ENCODE assay signal across 28 cellular contexts in genomic region chr2:29006092-29006985, GRCh38. TPM values are rescaled to one million over a fixed set of nuclear protein-coding genes. Genes with fewer than 3 reads are reported as not detected.
A peak's percentile ranks its signal among the peaks of the same experiment; 100 is the strongest.
DNase-seq lines count a peak whose midpoint lies in the region; ATAC-seq, FAIRE-seq and TF ChIP-seq lines count a peak whose summit lies in the region.
"Had no signal": no experiment of that assay in that cellular context is flagged by ENCODE, and none has a peak within 500 bp of the region (broad histone marks: within the 10 kb centered on the region; RNA-seq: fewer than 3 reads in every experiment).

No MANE protein-coding gene starts in this region.

- TF ChIP-seq CTCF in IMR-90 (conservative IDR thresholded peaks at IDR 0.05; ENCODE audit: low read depth, low read length) = no peak
- TF ChIP-seq CTCF in GM12878 (IDR thresholded peaks at IDR 0.05 in 2 of 3, conservative IDR thresholded peaks at IDR 0.05 in 1 of 3; ENCODE audit: control insufficient read depth in 2 of 3, extremely low read depth in 1 of 3, insufficient read depth in 1 of 3, low read depth in 3 of 3, low read length in 3 of 3) = no peak

- RAD21 ChIA-PET in GM12878 (lab: Charles Lee; ENCODE audit: unreplicated experiment) = no interaction called here

- H2BK12ac ChIP-seq in trophoblast cell (ENCODE audit: low read length) = no peak overlapping the region

- H2AFZ ChIP-seq in IMR-90 (replicated peaks; ENCODE audit: low read length, poor library complexity) (peak overlapping the region; percentile 21), GM12878 (ENCODE audit: control insufficient read depth, low read depth, low read length) (no peak overlapping the region), trophoblast cell (ENCODE audit: insufficient read depth, low read length, poor library complexity) (no peak overlapping the region)
- H2AFZ ChIP-seq: neural progenitor cell had no signal

- H4K91ac ChIP-seq in IMR-90 (ENCODE audit: insufficient read depth, low read depth, low read length) (no peak overlapping the region), trophoblast cell (ENCODE audit: low read depth, low read length) (no peak overlapping the region)

- H3K79me1 ChIP-seq in IMR-90 (ENCODE audit: low read depth in 1 of 2, low read length in 2 of 2) (no peaks in the 10 kb centered on the region), trophoblast cell (ENCODE audit: low read length) (no peaks in the 10 kb centered on the region)

- H3K79me2 ChIP-seq in GM12878 (ENCODE audit: control insufficient read depth, insufficient read depth, low read length) (no peaks in the 10 kb centered on the region), trophoblast cell (ENCODE audit: control insufficient read depth, insufficient read depth, low read length, poor library complexity) (no peaks in the 10 kb centered on the region)

- H3K4me1 Mint-ChIP-seq in activated T-helper 17 cell treated with anti-CD3 and anti-CD28 coated beads, Interleukin-2, amount 50 U/mL, for 72 hours = peaks cover 16% of the 10 kb centered on the region

- no peaks in the 10 kb centered on the region for H3K36me3 ChIP-seq in IMR-90 (ENCODE audit: control insufficient read depth, insufficient read depth, low read length)
- no peaks in the 10 kb centered on the region for H3K36me3 ChIP-seq in GM12878 (ENCODE audit: control insufficient read depth in 2 of 2, insufficient read depth in 2 of 2, low read length in 1 of 2)
- no peaks in the 10 kb centered on the region for H3K36me3 ChIP-seq in trophoblast cell (ENCODE audit: control insufficient read depth in 1 of 2, insufficient read depth in 2 of 2, low read length in 2 of 2)
- H3K36me3 ChIP-seq: neural progenitor cell, suprapubic skin had no signal

- TF ChIP-seq POLR2A in IMR-90 (IDR thresholded peaks at IDR 0.05; ENCODE audit: low read depth, low read length) = no peak
- no peak for TF ChIP-seq POLR2A in GM12878 (IDR thresholded peaks at IDR 0.05; ENCODE audit: low read depth, low read length)

- H3K4me2 ChIP-seq in IMR-90 (ENCODE audit: low read depth, low read length) = no peak overlapping the region
- H3K4me2 ChIP-seq in GM12878 (ENCODE audit: control insufficient read depth, insufficient read depth) = no peak overlapping the region
- H3K4me2 ChIP-seq in trophoblast cell (ENCODE audit: low read length) = no peak overlapping the region
- H3K4me2 ChIP-seq: neural progenitor cell had no signal

- H3K4me1 ChIP-seq in IMR-90 (ENCODE audit: control insufficient read depth, insufficient read depth, low read length) (peaks cover 7% of the 10 kb centered on the region; the same call in 1 of the 2 replicates), GM12878 (ENCODE audit: control insufficient read depth, insufficient read depth, low read length) (no peaks in the 10 kb centered on the region; the same call in 1 of the 2 replicates), trophoblast cell (ENCODE audit: control insufficient read depth in 1 of 2, insufficient read depth in 2 of 2, low read length in 2 of 2) (no peaks in the 10 kb centered on the region)

- intact Hi-C loops in IMR-90 (cut with micrococcal nuclease) (no loop called here), GM12878 (cut with micrococcal nuclease; ENCODE audit: unreplicated experiment) (no loop called here)

- ATAC-seq in IMR-90 (ENCODE audit: low read depth) = no peak
- ATAC-seq in GM12878 = no peak
- no peak for ATAC-seq in activated T-helper 17 cell treated with anti-CD3 and anti-CD28 coated beads, Interleukin-2, amount 50 U/mL, for 72 hours (replicated peaks)
- ATAC-seq in GM18867 (IDR thresholded peaks at IDR 0.05; ENCODE audit: unreplicated experiment) = no peak
- ATAC-seq: right cardiac atrium, SK-N-SH treated with all-trans-retinoic acid at 6 μM for 48 hours, WTC11 had no signal

- H2BK15ac ChIP-seq in IMR-90 (ENCODE audit: low read depth, low read length) = no peak overlapping the region

- H2BK120ac ChIP-seq in IMR-90 (ENCODE audit: low read depth, low read length) = no peak overlapping the region
- no peak overlapping the region for H2BK120ac ChIP-seq in trophoblast cell (ENCODE audit: insufficient read depth, low read length, poor library complexity)

- TF ChIP-seq RAD21 in IMR-90 (IDR thresholded peaks at IDR 0.05; ENCODE audit: low read length) = no peak
- no peak for TF ChIP-seq RAD21 in GM12878 (IDR thresholded peaks at IDR 0.05; ENCODE audit: insufficient read depth, low read depth, low read length)

- dilution Hi-C loops in IMR-90 (cut with HindIII; ENCODE audit: low sequenced_read_pairs, unreplicated experiment) = no loop called here

- CTCF ChIA-PET in IMR-90 (lab: Yijun Ruan, JAX) (no interaction called here), GM12878 (lab: Yijun Ruan, JAX) (no interaction called here)

- DNase-seq in IMR-90 = no peak
- peak; percentile 87 for DNase-seq in OCI-M1 (lab: John Stamatoyannopoulos, UW)
- no peak for DNase-seq in GM12878 (ENCODE audit: low read depth, low spot score)
- DNase-seq in trophoblast cell = peak; percentile 43 to 58
- DNase-seq in effector CD4-positive, alpha-beta T cell = no peak
- DNase-seq in AG08395 (ENCODE audit: low spot score) = no peak
- DNase-seq: activated CD4-positive, alpha-beta T cell treated with anti-CD3 and anti-CD28 coated beads, Interleukin-2, amount 10 ng/mL, durations not matched to agents 24 days and 14 days; activated CD8-positive, alpha-beta memory T cell treated with anti-CD3 and anti-CD28 coated beads for 24 hours; activated effector memory CD4-positive, alpha-beta T cell treated with anti-CD3 and anti-CD28 coated beads, Interleukin-2, amount 50 U/mL, for 16 hours; glutamatergic neuron; GOT3; KG1; mesenchymal stem cell; NCI-H1694; NCI-H446 treated with DMSO at 0.1 percent for 48 hours; stimulated activated CD4-positive, alpha-beta T cell treated with anti-CD3 and anti-CD28 coated beads, Interleukin-1b, Interleukin-23, amount 100 ng/mL, for 48 hours; stimulated activated naive CD4-positive, alpha-beta T cell treated with Interleukin-2 at 50 U/mL for 16 hours had no signal

- H3K27me3 ChIP-seq in IMR-90 (ENCODE audit: control insufficient read depth, insufficient read depth, low read length) (peaks cover 4% of the 10 kb centered on the region; the same call in 1 of the 2 replicates), GM12878 (replicated peaks in 1 of 2; ENCODE audit: control insufficient read depth in 2 of 2, insufficient read depth in 2 of 2, low read length in 1 of 2) (no peaks in the 10 kb centered on the region), trophoblast cell (ENCODE audit: insufficient read depth, low read length) (no peaks in the 10 kb centered on the region)
- H3K27me3 ChIP-seq: neural progenitor cell, suprapubic skin had no signal

- H4K5ac ChIP-seq in IMR-90 (ENCODE audit: low read depth, low read length) = no peak overlapping the region

- no peak overlapping the region for H2BK20ac ChIP-seq in IMR-90 (ENCODE audit: low read depth, low read length)

- SMC1A ChIA-PET in GM12878 (lab: Charles Lee; ENCODE audit: uncharacterized antibody, unreplicated experiment) = no interaction called here

- H4K8ac ChIP-seq in IMR-90 (ENCODE audit: low read depth in 2 of 2, low read length in 2 of 2) = no peak overlapping the region
- H4K8ac ChIP-seq in trophoblast cell (ENCODE audit: low read depth, low read length) = no peak overlapping the region

- H3K27ac ChIP-seq in IMR-90 (ENCODE audit: insufficient read depth, low read length) (no peak overlapping the region), GM12878 (ENCODE audit: control insufficient read depth, insufficient read depth) (no peak overlapping the region), trophoblast cell (ENCODE audit: low read depth, low read length) (no peak overlapping the region)
- H3K27ac ChIP-seq: C4-2B, neural progenitor cell, suprapubic skin had no signal

- H3K9ac ChIP-seq in IMR-90 (ENCODE audit: low read depth, low read length) = no peak overlapping the region
- no peak overlapping the region for H3K9ac ChIP-seq in GM12878 (ENCODE audit: control insufficient read depth, insufficient read depth, low read length)
- H3K9ac ChIP-seq in trophoblast cell (ENCODE audit: low read length) = no peak overlapping the region
- H3K9ac ChIP-seq: neural progenitor cell had no signal

- H3K27ac Mint-ChIP-seq in activated T-helper 17 cell treated with anti-CD3 and anti-CD28 coated beads, Interleukin-2, amount 50 U/mL, for 72 hours = no peak overlapping the region
- H3K27ac Mint-ChIP-seq: activated CD4-positive, alpha-beta T cell treated with anti-CD3 and anti-CD28 coated beads, Interleukin-2, amount 10 ng/mL, durations not matched to agents 24 days and 14 days; activated naive CD8-positive, alpha-beta T cell; neural progenitor cell; T-helper 2 cell treated with Interferon-gamma antibody and Interleukin-4, amounts not matched to agents 5 μg/mL and 100 μg/mL, for 36 hours; WTC11 had no signal

- H3K4me3 ChIP-seq in IMR-90 (ENCODE audit: insufficient read depth, low read depth, low read length) (no peak overlapping the region), GM12878 (no peak overlapping the region), trophoblast cell (ENCODE audit: low read depth, low read length) (peak overlapping the region; percentile 41)
- H3K4me3 ChIP-seq: neural progenitor cell, suprapubic skin had no signal

- H3K4ac ChIP-seq in IMR-90 (ENCODE audit: low read depth, low read length) = no peak overlapping the region
- H3K4ac ChIP-seq in trophoblast cell (ENCODE audit: low read depth, low read length) = no peak overlapping the region

- H3K14ac ChIP-seq in IMR-90 (replicated peaks; ENCODE audit: low read depth, low read length) = no peak overlapping the region
- no peak overlapping the region for H3K14ac ChIP-seq in trophoblast cell (ENCODE audit: low read length)

- H3K9me3 ChIP-seq in IMR-90 (ENCODE audit: control insufficient read depth, insufficient read depth, low read length) = no peaks in the 10 kb centered on the region
- no peaks in the 10 kb centered on the region for H3K9me3 ChIP-seq in GM12878 (replicated peaks; ENCODE audit: control insufficient read depth, insufficient read depth, low read length)
- H3K9me3 ChIP-seq in trophoblast cell (ENCODE audit: insufficient read depth, low read depth, low read length) = peaks cover 16% of the 10 kb centered on the region
- H3K9me3 ChIP-seq: suprapubic skin had no signal

- H2AK9ac ChIP-seq in IMR-90 (replicated peaks; ENCODE audit: low read depth, low read length, poor library complexity) = no peak overlapping the region

- H3K18ac ChIP-seq in IMR-90 (ENCODE audit: low read depth, low read length) (no peak overlapping the region), trophoblast cell (ENCODE audit: low read length) (no peak overlapping the region)

- no peak overlapping the region for H3K56ac ChIP-seq in IMR-90 (ENCODE audit: extremely low read depth, insufficient read depth, low read length)

- no peak overlapping the region for H2AK5ac ChIP-seq in IMR-90 (ENCODE audit: low read depth, low read length)
- H2AK5ac ChIP-seq in trophoblast cell (ENCODE audit: low read length) = no peak overlapping the region

- H3K23ac ChIP-seq in IMR-90 (ENCODE audit: low read depth, low read length) = no peak overlapping the region
- no peak overlapping the region for H3K23ac ChIP-seq in trophoblast cell (ENCODE audit: low read length)

- TF ChIP-seq EP300 in GM12878 (IDR thresholded peaks at IDR 0.05; ENCODE audit: borderline replicate concordance in 1 of 2, control insufficient read depth in 1 of 2, low read depth in 2 of 2, low read length in 2 of 2) = no peak

- H4K20me1 ChIP-seq in IMR-90 (ENCODE audit: insufficient read depth, low read length) = no peaks in the 10 kb centered on the region
- H4K20me1 ChIP-seq in GM12878 (ENCODE audit: control insufficient read depth, insufficient read depth) = no peaks in the 10 kb centered on the region

- no peaks in the 10 kb centered on the region for H3K9me1 ChIP-seq in IMR-90 (ENCODE audit: insufficient read depth, low read length)

- in situ Hi-C loops in IMR-90 (cut with MboI; ENCODE audit: low sequenced_read_pairs) = no loop called here
- in situ Hi-C loops in GM12878 (cut with MboI) = no loop called here

- no peak overlapping the region for H2BK5ac ChIP-seq in IMR-90 (ENCODE audit: low read depth, low read length, poor library complexity, severe bottlenecking)
- no peak overlapping the region for H2BK5ac ChIP-seq in trophoblast cell (ENCODE audit: low read depth, low read length, poor library complexity)

- no peak overlapping the region for H3K4me3 Mint-ChIP-seq in activated T-helper 17 cell treated with anti-CD3 and anti-CD28 coated beads, Interleukin-2, amount 50 U/mL, for 72 hours
- H3K4me3 Mint-ChIP-seq: activated CD4-positive, alpha-beta T cell treated with anti-CD3 and anti-CD28 coated beads, Interleukin-2, amount 10 ng/mL, durations not matched to agents 24 days and 14 days; activated naive CD8-positive, alpha-beta T cell; neural progenitor cell; T-helper 2 cell treated with Interferon-gamma antibody and Interleukin-4, amounts not matched to agents 5 μg/mL and 100 μg/mL, for 36 hours; WTC11 had no signal

- BruUV-seq in IMR-90 (replicated peaks; lab: Mats Ljungman, UMichigan) (no TSS peak), GM12878 (replicated peaks; lab: Mats Ljungman, UMichigan) (no TSS peak)

- no peaks in the 10 kb centered on the region for H3K36me3 Mint-ChIP-seq in activated T-helper 17 cell treated with anti-CD3 and anti-CD28 coated beads, Interleukin-2, amount 50 U/mL, for 72 hours (ENCODE audit: low read depth)
- H3K36me3 Mint-ChIP-seq: activated naive CD8-positive, alpha-beta T cell; neural progenitor cell; WTC11 had no signal

- H3K9me3 Mint-ChIP-seq in activated T-helper 17 cell treated with anti-CD3 and anti-CD28 coated beads, Interleukin-2, amount 50 U/mL, for 72 hours = no peaks in the 10 kb centered on the region
- H3K9me3 Mint-ChIP-seq: activated CD4-positive, alpha-beta T cell treated with anti-CD3 and anti-CD28 coated beads, Interleukin-2, amount 10 ng/mL, durations not matched to agents 24 days and 14 days; neural progenitor cell; T-helper 2 cell treated with Interferon-gamma antibody and Interleukin-4, amounts not matched to agents 5 μg/mL and 100 μg/mL, for 36 hours; WTC11 had no signal

- FAIRE-seq in GM12878 (lab: Jason Lieb, UNC) = no peak
- FAIRE-seq: G401.6 had no signal

- POLR2A ChIA-PET in IMR-90 (lab: Charles Lee; ENCODE audit: unreplicated experiment) (no interaction called here), GM12878 (lab: Charles Lee) (no interaction called here)

- H3K27me3 Mint-ChIP-seq in activated T-helper 17 cell treated with anti-CD3 and anti-CD28 coated beads, Interleukin-2, amount 50 U/mL, for 72 hours = no peaks in the 10 kb centered on the region
- H3K27me3 Mint-ChIP-seq: activated CD4-positive, alpha-beta T cell treated with anti-CD3 and anti-CD28 coated beads, Interleukin-2, amount 10 ng/mL, durations not matched to agents 24 days and 14 days; activated naive CD8-positive, alpha-beta T cell had no signal

- WGBS in IMR-90 (ENCODE audit: extremely low coverage in 2 of 2, insufficient read length in 1 of 2), 2 experiments = 67% methylated on average over 10 of the region's 12 CpGs; no CpG with 5 or more reads in 1 of the 2 experiments
- WGBS in GM12878 (ENCODE audit: insufficient coverage, insufficient replicate concordance, low lambda C conversion rate, missing lambda C conversion rate) = 59% methylated on average over 10 of the region's 12 CpGs
- WGBS in trophoblast cell (ENCODE audit: extremely low coverage, insufficient coverage, insufficient read length) = no CpG with 5 or more reads among the region's 12 CpGs

- H4K12ac ChIP-seq in trophoblast cell (ENCODE audit: low read depth, low read length) = no peak overlapping the region

RNA-seq across cellular contexts. Expression of gene TOGARAM2, which starts 25.2 kb away (rescaled TPM):
- total RNA-seq in IMR-90 (2012; rRNA removed) (under 0.01 and 0.28 TPM in 2 replicates), GM12878 (2014; rRNA removed) (0.06 and 0.11 TPM in 2 replicates), GM12878 (2014; rRNA removed; fragmentation: Illumina TruSeq; extraction: Trizol) (not detected in 2 replicates), GM12878 (2021) (not detected in 2 replicates)
- polyA plus RNA-seq in IMR-90 (2012; rRNA removed) (0.32 and 0.38 TPM in 2 replicates), GM12878 (2011; rRNA removed) (not detected in 2 replicates), GM12878 (2014; fragmentation: Illumina TruSeq; extraction: Trizol) (0.03 TPM in 1 of 2 replicates, not detected in the other), GM12878 (2014; fragmentation: Nextera tagmentation; extraction: Ambion mirVana) (not detected), GM12878 (2014; rRNA removed) (0.01 TPM in 1 of 2 replicates, not detected in the other), GM12878 (2016; fragmentation: Nextera tagmentation; extraction: Ambion mirVana) (not detected)
- polyA plus RNA-seq in IMR-90 (2012; cell fraction: cytosol; rRNA removed) = 0.21 and 0.29 TPM in 2 replicates
- 2.2 and 2.7 TPM in 2 replicates for polyA plus RNA-seq in IMR-90 (2012; cell fraction: nucleus; rRNA removed; ENCODE audit: low replicate concordance)
- total RNA-seq in GM12878 (2013; cell fraction: nucleolus; rRNA removed) = 0.06 and 0.42 TPM in 2 replicates
- polyA plus RNA-seq in GM12878 (2011; ENCODE audit: low read depth) = not detected
- polyA plus RNA-seq in GM12878 (2011; cell fraction: cytosol; rRNA removed) = 0.03 TPM in 2 replicates
- polyA plus RNA-seq in GM12878 (2011; cell fraction: nucleus; rRNA removed) = 0.31 and 0.39 TPM in 2 replicates
- 0.08 and 0.15 TPM in 2 replicates for polyA plus RNA-seq in GM12878 (2012)
- polyA minus RNA-seq in GM12878 (2011; rRNA and poly(A)+ RNA removed) = not detected in 2 replicates
- not detected in 2 replicates for polyA minus RNA-seq in GM12878 (2011; cell fraction: cytosol; rRNA and poly(A)+ RNA removed)
- polyA minus RNA-seq in GM12878 (2011; cell fraction: nucleus; rRNA and poly(A)+ RNA removed) = under 0.01 and 0.10 TPM in 2 replicates
- 0.07 and 0.14 TPM in 2 replicates for polyA plus RNA-seq in trophoblast cell (2013)
- 1 to 10 TPM; 3.0 to 4.3 TPM for total RNA-seq in activated T-helper 17 cell treated with anti-CD3 and anti-CD28 coated beads, Interleukin-2, amount 50 U/mL, for 72 hours

Comparison
In these comparisons a context has a peak if more than half of its experiments do, and no peak if none do; other contexts are left out.
1. DNase-seq: peak in OCI-M1 (single experiment) and trophoblast cell (2 of 2); none in IMR-90 (single experiment), GM12878 (single experiment), effector CD4-positive, alpha-beta T cell (single experiment) and AG08395 (single experiment).